Comparison of ENCODE assay signal across 1 cellular context in genomic region chr17:2931426-2931825, GRCh38.
TF ChIP-seq lines count a peak whose summit lies in the region.

No MANE protein-coding gene starts in this region.

TF ChIP-seq in neural cell, 6 proteins besides CTCF, POLR2A, EP300 and RAD21:
- no peak for TF ChIP-seq REST (IDR thresholded peaks at IDR 0.05; ENCODE audit: borderline replicate concordance)
- no peak for TF ChIP-seq SMC3 (conservative IDR thresholded peaks at IDR 0.05; ENCODE audit: poor library complexity)
- no peak for TF ChIP-seq EZH2 (IDR thresholded peaks at IDR 0.05; ENCODE audit: borderline replicate concordance, insufficient read depth, low read length, poor library complexity, severe bottlenecking)
- no peak for TF ChIP-seq TAF1 (IDR thresholded peaks at IDR 0.05; ENCODE audit: low read depth)
- no peak for TF ChIP-seq POLR2AphosphoS5 (IDR thresholded peaks at IDR 0.05)
- TF ChIP-seq MXI1 (conservative IDR thresholded peaks at IDR 0.05; ENCODE audit: poor library complexity, severe bottlenecking): no peak
TF ChIP-seq in neural cell: peak in this region for 0.
